Comparison of ENCODE assay signal across 11 cellular contexts in the genomic region with DNA sequence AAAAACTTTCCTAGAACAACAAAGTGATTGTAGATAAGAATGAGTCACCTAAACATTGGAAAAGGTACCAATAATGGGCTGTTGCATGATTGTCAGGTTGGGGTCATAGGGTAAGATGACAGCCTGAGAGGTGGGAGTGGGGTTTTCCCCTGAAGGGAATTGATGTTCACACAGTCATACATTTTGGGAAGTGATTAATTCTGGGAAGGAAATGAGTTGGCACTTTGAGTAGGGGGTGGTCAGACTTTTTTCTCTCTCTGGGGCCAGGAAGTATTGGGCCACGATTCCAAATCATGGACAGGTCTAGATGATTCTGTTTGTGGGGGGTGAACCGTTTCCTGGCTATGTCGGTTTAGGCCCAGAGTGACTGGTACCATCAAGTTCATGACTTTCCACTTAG. TPM values are rescaled to one million over a fixed set of nuclear protein-coding genes. Genes with fewer than 3 reads are reported as not detected.
DNase-seq lines count a peak whose midpoint lies in the region; ATAC-seq lines count a peak whose summit lies in the region.
"Had no signal": no experiment of that assay in that cellular context is flagged by ENCODE, and none has a peak within 500 bp of the region (broad histone marks: within the 10 kb centered on the region; RNA-seq: fewer than 3 reads in every experiment).

No MANE protein-coding gene starts in this region.

- H3K27me3 ChIP-seq in CD4-positive, alpha-beta memory T cell (ENCODE audit: insufficient read depth, low read length): no peaks in the 10 kb centered on the region

- peaks cover 30 to 67% (median 53%) of the 10 kb centered on the region in 4 donors for H3K4me1 Mint-ChIP-seq in CD4-positive, alpha-beta memory T cell

- H3K4me3 ChIP-seq in CD4-positive, alpha-beta memory T cell (ENCODE audit: low read length in 2 of 2): no peak overlapping the region

- H3K4me3 Mint-ChIP-seq in CD4-positive, alpha-beta memory T cell: peak overlapping the region in 5 of 8 donors; percentile 0 to 55 (median 50)

- H3K27me3 Mint-ChIP-seq in CD4-positive, alpha-beta memory T cell: no peaks in the 10 kb centered on the region

- no peaks in the 10 kb centered on the region for H3K9me3 ChIP-seq in CD4-positive, alpha-beta memory T cell (ENCODE audit: control insufficient read depth in 1 of 2, low read length in 2 of 2)

- peak overlapping the region in 5 of 7 donors; percentile 4 to 87 (median 51) for H3K27ac Mint-ChIP-seq in CD4-positive, alpha-beta memory T cell

- H3K36me3 Mint-ChIP-seq in CD4-positive, alpha-beta memory T cell: peaks cover 4 to 18% of the 10 kb centered on the region in 2 donors

- H3K4me1 ChIP-seq in CD4-positive, alpha-beta memory T cell (ENCODE audit: insufficient read depth, low read length): peaks cover 79% of the 10 kb centered on the region

- POLR2A ChIA-PET in CD4-positive, alpha-beta memory T cell (lab: Charles Lee; ENCODE audit: partially characterized antibody): interaction anchor here (1.4 kb wide), 1 partner anchor 37 kb away, joined by 4 read pairs; a partner anchor contains a TSS

- CTCF ChIA-PET in CD4-positive, alpha-beta memory T cell (lab: Charles Lee; ENCODE audit: partially characterized antibody): interaction anchor here (0.8 kb wide), 1 partner anchor 13 kb away, joined by 3 read pairs; no protein-coding TSS in a partner anchor

- intact Hi-C loops in CD4-positive, alpha-beta memory T cell (cut with micrococcal nuclease): no loop called here

- H3K36me3 ChIP-seq in CD4-positive, alpha-beta memory T cell (ENCODE audit: insufficient read depth, low read length): no peaks in the 10 kb centered on the region

- no peak for DNase-seq in CD4-positive, alpha-beta memory T cell
- DNase-seq in activated T-cell treated with anti-CD3 and anti-CD28 coated beads, Interleukin-2, amount 50 U/mL, for 48 hours: peak; percentile 54 to 59
- peak; percentile 82 for DNase-seq in kidney tubule cell (ENCODE audit: low spot score)
- DNase-seq in 8988T: no peak
- DNase-seq in NCI-H510A (lab: John Stamatoyannopoulos, UW): no peak
- DNase-seq in LoVo (ENCODE audit: low spot score): no peak
- DNase-seq in effector CD4-positive, alpha-beta T cell: no peak
- DNase-seq: caudate nucleus, NCI-H774 had no signal

- no peak overlapping the region for H3K27ac ChIP-seq in CD4-positive, alpha-beta memory T cell (ENCODE audit: low read depth, low read length)
- H3K27ac ChIP-seq: KMS-11 had no signal

- H3K9me3 Mint-ChIP-seq in CD4-positive, alpha-beta memory T cell: peaks cover 0 to 8% (median 0%) of the 10 kb centered on the region in 8 donors

- peak; percentile 13 for ATAC-seq in HG02759 (IDR thresholded peaks at IDR 0.05; ENCODE audit: unreplicated experiment)

RNA-seq across cellular contexts. Expression of a gene that starts 36.8 kb away (rescaled TPM):
- 10 to 100 TPM; 43.2 to 44.2 TPM for total RNA-seq in CD4-positive, alpha-beta memory T cell
- polyA plus RNA-seq in CD4-positive, alpha-beta memory T cell: 100 to 1,000 TPM in 1 of 2 donors, 10 to 100 TPM in 1; 84.8 to 108 TPM

Comparison
In these comparisons a context has a peak if more than half of its experiments do, and no peak if none do; other contexts are left out.
1. DNase-seq: peak in activated T-cell treated with anti-CD3 and anti-CD28 coated beads, Interleukin-2, amount 50 U/mL, for 48 hours (2 of 2) and kidney tubule cell (single experiment); none in CD4-positive, alpha-beta memory T cell (0 of 5), 8988T (single experiment), NCI-H510A (single experiment), LoVo (single experiment) and effector CD4-positive, alpha-beta T cell (single experiment).